12 cellular contexts compared by ENCODE assay signal in genomic region chr2:97661927-97662326, GRCh38. TPM values are rescaled to one million over a fixed set of nuclear protein-coding genes. Genes with fewer than 3 reads are reported as not detected.
A peak's percentile ranks its signal among the peaks of the same experiment; 100 is the strongest.
DNase-seq lines count a peak whose midpoint lies in the region; ATAC-seq and TF ChIP-seq lines count a peak whose summit lies in the region.
"Had no signal": no experiment of that assay in that cellular context is flagged by ENCODE, and none has a peak within 500 bp of the region (broad histone marks: within the 10 kb centered on the region; RNA-seq: fewer than 3 reads in every experiment).

No MANE protein-coding gene starts in this region.

- peak overlapping the region; percentile 91 for H2BK5ac ChIP-seq in IMR-90 (ENCODE audit: low read depth, low read length, poor library complexity, severe bottlenecking)

- peak overlapping the region; percentile 5 for H2AK9ac ChIP-seq in IMR-90 (replicated peaks; ENCODE audit: low read depth, low read length, poor library complexity)

- H3K27me3 ChIP-seq in IMR-90 (ENCODE audit: control insufficient read depth, insufficient read depth, low read length) = no peaks in the 10 kb centered on the region
- H3K27me3 ChIP-seq in neural cell (ENCODE audit: insufficient read depth, low read depth, low read length) = no peaks in the 10 kb centered on the region
- H3K27me3 ChIP-seq: body of pancreas had no signal

- CTCF ChIA-PET in IMR-90 (lab: Yijun Ruan, JAX) = interaction anchor here (0.6 to 1.5 kb wide), 4 partner anchors 10 to 740 kb away, joined by 3 to 4 read pairs (median 3); partner anchors contain the start of gene COX5B

- no peak overlapping the region for H4K5ac ChIP-seq in IMR-90 (ENCODE audit: low read depth, low read length)

- ATAC-seq in IMR-90 (ENCODE audit: low read depth) (no peak), HG02798 (IDR thresholded peaks at IDR 0.05; ENCODE audit: poor library complexity, unreplicated experiment) (no peak)
- no peak for ATAC-seq in central memory CD8-positive, alpha-beta T cell (replicated peaks; ENCODE audit: extremely low read depth, poor library complexity, severe bottlenecking)
- ATAC-seq: body of pancreas had no signal

- dilution Hi-C loops in IMR-90 (cut with HindIII; ENCODE audit: low sequenced_read_pairs, unreplicated experiment) = no loop called here

- H3F3A ChIP-seq in neural cell (ENCODE audit: insufficient read depth, low read length, poor library complexity, severe bottlenecking) = no peaks in the 10 kb centered on the region

- peaks cover 22% of the 10 kb centered on the region for H3K36me3 ChIP-seq in IMR-90 (ENCODE audit: control insufficient read depth, insufficient read depth, low read length)
- H3K36me3 ChIP-seq in neural cell (ENCODE audit: insufficient read depth, low read length) = no peaks in the 10 kb centered on the region

- in situ Hi-C loops in IMR-90 (cut with MboI; ENCODE audit: low sequenced_read_pairs) = loop anchor here (25.0 kb wide), 1 partner anchor 1600 kb away; no protein-coding TSS in a partner anchor

- peak overlapping the region; percentile 63 for H2AK5ac ChIP-seq in IMR-90 (ENCODE audit: low read depth, low read length)

- peak overlapping the region; percentile 41 for H3K4ac ChIP-seq in IMR-90 (ENCODE audit: low read depth, low read length)

- H3K4me3 ChIP-seq in IMR-90 (ENCODE audit: insufficient read depth, low read depth, low read length) (no peak overlapping the region), neural cell (ENCODE audit: low read length) (peak overlapping the region; percentile 95)

- TF ChIP-seq POLR2A in IMR-90 (IDR thresholded peaks at IDR 0.05; ENCODE audit: low read depth, low read length) = no peak

- H3K14ac ChIP-seq in IMR-90 (replicated peaks; ENCODE audit: low read depth, low read length) = peak overlapping the region; percentile 31

- H3K9ac ChIP-seq in IMR-90 (ENCODE audit: low read depth, low read length) = 0 out of 2 replicates have a peak overlapping the region, but pooled peaks have one; percentile 77
- no peak overlapping the region for H3K9ac ChIP-seq in neural cell (ENCODE audit: low read length)

- TF ChIP-seq CTCF in CD14-positive monocyte (IDR thresholded peaks at IDR 0.05) (no peak), IMR-90 (conservative IDR thresholded peaks at IDR 0.05; ENCODE audit: low read depth, low read length) (no peak), neural cell (IDR thresholded peaks at IDR 0.05; ENCODE audit: poor library complexity, severe bottlenecking) (no peak)

- WGBS in IMR-90 (ENCODE audit: extremely low coverage in 2 of 2, insufficient read length in 1 of 2), 2 experiments = 100% methylated on average over 1 of the region's 6 CpGs; no CpG with 5 or more reads in 1 of the 2 experiments

- peaks cover 0 to 4% (median 2%) of the 10 kb centered on the region in 3 donors for H3K27me3 Mint-ChIP-seq in CD14-positive monocyte (ENCODE audit: low read depth in 3 of 3)
- no peaks in the 10 kb centered on the region for H3K27me3 Mint-ChIP-seq in central memory CD8-positive, alpha-beta T cell

- intact Hi-C loops in CD14-positive monocyte (cut with micrococcal nuclease) = loop anchor here (2.0 to 10.0 kb wide), 3 partner anchors 15 to 1027 kb away; partner anchors contain the start of genes COX5B (in 1 of the 2) and KANSL3 (in 1 of the 2)
- intact Hi-C loops in IMR-90 (cut with micrococcal nuclease) = no loop called here

- H3K4me2 ChIP-seq in IMR-90 (ENCODE audit: low read depth, low read length) (peak overlapping the region; percentile 96), neural cell (ENCODE audit: low read length) (peak overlapping the region; percentile 86)

- no peak overlapping the region for H3K18ac ChIP-seq in IMR-90 (ENCODE audit: low read depth, low read length)

- H3K79me2 ChIP-seq in neural cell (replicated peaks; ENCODE audit: insufficient read depth, low read length) = peaks cover 20% of the 10 kb centered on the region

- BruUV-seq in IMR-90 (replicated peaks; lab: Mats Ljungman, UMichigan) = no TSS peak

- H3K27ac ChIP-seq in IMR-90 (ENCODE audit: insufficient read depth, low read length) (peak overlapping the region; percentile 15; the same call in 1 of the 2 replicates), neural cell (ENCODE audit: low read length) (no peak overlapping the region)
- H3K27ac ChIP-seq: SK-N-MC had no signal

- peak overlapping the region; percentile 0 to 78; a peak in 2 of 4 replicates for H4K8ac ChIP-seq in IMR-90 (ENCODE audit: low read depth in 2 of 2, low read length in 2 of 2)

- TF ChIP-seq RAD21 in IMR-90 (IDR thresholded peaks at IDR 0.05; ENCODE audit: low read length) (no peak), neural cell (conservative IDR thresholded peaks at IDR 0.05) (no peak)

- H3K9me1 ChIP-seq in IMR-90 (ENCODE audit: insufficient read depth, low read length) = peaks cover 9% of the 10 kb centered on the region

- no peak overlapping the region for H2BK20ac ChIP-seq in IMR-90 (ENCODE audit: low read depth, low read length)

- H3K9me3 Mint-ChIP-seq in CD14-positive monocyte = peaks cover 0 to 1% (median 0%) of the 10 kb centered on the region in 7 donors
- H3K9me3 Mint-ChIP-seq in central memory CD8-positive, alpha-beta T cell = no peaks in the 10 kb centered on the region

- POLR2A ChIA-PET in IMR-90 (lab: Charles Lee; ENCODE audit: unreplicated experiment) = interaction anchor here (2.8 kb wide), 1 partner anchor 16 kb away, joined by 15 read pairs; the partner anchor contains the start of gene COX5B

- peak overlapping the region; percentile 1; the same call in 1 of the 2 replicates for H4K91ac ChIP-seq in IMR-90 (ENCODE audit: insufficient read depth, low read depth, low read length)

- DNase-seq in CD14-positive monocyte (ENCODE audit: low spot score) = no peak
- no peak for DNase-seq in IMR-90
- no peak for DNase-seq in central memory CD8-positive, alpha-beta T cell (ENCODE audit: low spot score in 2 of 2)
- no peak for DNase-seq in GDM1 (lab: John Stamatoyannopoulos, UW)
- DNase-seq in anterior cingulate cortex (lab: John Stamatoyannopoulos, UW) = no peak
- no peak for DNase-seq in NCI-H1930 (lab: John Stamatoyannopoulos, UW)
- DNase-seq: body of pancreas, NCI-H1092 had no signal

- H3K79me1 ChIP-seq in IMR-90 (ENCODE audit: low read depth in 1 of 2, low read length in 2 of 2) = peaks cover 12 to 49% of the 10 kb centered on the region in 2 experiments; a peak in 3 of 4 replicates

- H4K20me1 ChIP-seq in IMR-90 (ENCODE audit: insufficient read depth, low read length) (0 out of 2 replicates have a peak, but pooled peaks cover 8% of the 10 kb centered on the region), neural cell (ENCODE audit: insufficient read depth) (no peaks in the 10 kb centered on the region)

- H2AFZ ChIP-seq in IMR-90 (replicated peaks; ENCODE audit: low read length, poor library complexity) (no peak overlapping the region), neural cell (ENCODE audit: low read depth, low read length) (no peak overlapping the region)

- H3K23ac ChIP-seq in IMR-90 (ENCODE audit: low read depth, low read length) = peak overlapping the region; percentile 79

- H3K27ac Mint-ChIP-seq in CD14-positive monocyte = peak overlapping the region in 5 of 7 donors; percentile 19 to 97 (median 62)
- peak overlapping the region; percentile 41 for H3K27ac Mint-ChIP-seq in central memory CD8-positive, alpha-beta T cell (ENCODE audit: low read depth)

- H3K4me1 ChIP-seq in IMR-90 (ENCODE audit: control insufficient read depth, insufficient read depth, low read length) = peaks cover 9% of the 10 kb centered on the region

- H3K4me1 Mint-ChIP-seq in CD14-positive monocyte = peaks cover 36% of the 10 kb centered on the region
- peaks cover 28% of the 10 kb centered on the region for H3K4me1 Mint-ChIP-seq in central memory CD8-positive, alpha-beta T cell

- H3K9me2 ChIP-seq in neural cell (ENCODE audit: insufficient read depth, low read length) = no peaks in the 10 kb centered on the region

- no peak for TF ChIP-seq EP300 in neural cell (conservative IDR thresholded peaks at IDR 0.05; ENCODE audit: poor library complexity, severe bottlenecking)

- H2BK15ac ChIP-seq in IMR-90 (ENCODE audit: low read depth, low read length) = peak overlapping the region; percentile 38; the same call in 1 of the 3 replicates

- H3K36me3 Mint-ChIP-seq in CD14-positive monocyte = peaks cover 31 to 37% of the 10 kb centered on the region in 2 donors
- peaks cover 13% of the 10 kb centered on the region for H3K36me3 Mint-ChIP-seq in central memory CD8-positive, alpha-beta T cell (ENCODE audit: insufficient read depth)

- H2BK120ac ChIP-seq in IMR-90 (ENCODE audit: low read depth, low read length) = no peak overlapping the region; the same call in 1 of the 2 replicates

- no peaks in the 10 kb centered on the region for H3K9me3 ChIP-seq in IMR-90 (ENCODE audit: control insufficient read depth, insufficient read depth, low read length)
- H3K9me3 ChIP-seq in neural cell (ENCODE audit: low read length) = no peaks in the 10 kb centered on the region
- H3K9me3 ChIP-seq: body of pancreas had no signal

- peak overlapping the region in 1 of 2 donors; percentile 87 for H3K4me3 Mint-ChIP-seq in CD14-positive monocyte
- peak overlapping the region; percentile 87 for H3K4me3 Mint-ChIP-seq in central memory CD8-positive, alpha-beta T cell

- H3K56ac ChIP-seq in IMR-90 (ENCODE audit: extremely low read depth, insufficient read depth, low read length) = no peak overlapping the region

RNA-seq across cellular contexts. Expression of gene ACTR1B, which starts 1.9 kb away (rescaled TPM):
- 1 to 10 TPM; 8.9 to 9.9 TPM for polyA plus RNA-seq in CD14-positive monocyte
- total RNA-seq in IMR-90 (2012; rRNA removed) = 34.2 and 40.5 TPM in 2 replicates
- 62.4 and 68.8 TPM in 2 replicates for polyA plus RNA-seq in IMR-90 (2012; rRNA removed)
- 32.4 and 65.5 TPM in 2 replicates for polyA plus RNA-seq in IMR-90 (2012; cell fraction: cytosol; rRNA removed)
- 129 and 234 TPM in 2 replicates for polyA plus RNA-seq in IMR-90 (2012; cell fraction: nucleus; rRNA removed; ENCODE audit: low replicate concordance)
- 138 and 168 TPM in 2 replicates for polyA plus RNA-seq in neural cell
- 55.0 and 61.4 TPM in 2 replicates for polyA minus RNA-seq in neural cell

RNA-seq across cellular contexts. Expression of gene C2orf92, which starts 7.6 kb away (rescaled TPM):
- polyA plus RNA-seq in CD14-positive monocyte (not detected), IMR-90 (2012; rRNA removed) (2.0 and 2.5 TPM in 2 replicates), neural cell (10.7 and 13.3 TPM in 2 replicates)
- total RNA-seq in IMR-90 (2012; rRNA removed) = 0.90 and 2.2 TPM in 2 replicates
- polyA plus RNA-seq in IMR-90 (2012; cell fraction: cytosol; rRNA removed) = 0.11 TPM in 1 of 2 replicates, not detected in the other
- polyA plus RNA-seq in IMR-90 (2012; cell fraction: nucleus; rRNA removed; ENCODE audit: low replicate concordance) = 7.3 and 40.0 TPM in 2 replicates
- polyA minus RNA-seq in neural cell = 5.1 and 10.2 TPM in 2 replicates

RNA-seq across cellular contexts. Expression of gene COX5B, which starts 16.1 kb away (rescaled TPM):
- polyA plus RNA-seq in CD14-positive monocyte = 100 to 1,000 TPM; 546 to 598 TPM
- 140 and 148 TPM in 2 replicates for total RNA-seq in IMR-90 (2012; rRNA removed)
- polyA plus RNA-seq in IMR-90 (2012; rRNA removed) = 272 and 341 TPM in 2 replicates
- polyA plus RNA-seq in IMR-90 (2012; cell fraction: cytosol; rRNA removed) = 446 and 518 TPM in 2 replicates
- polyA plus RNA-seq in IMR-90 (2012; cell fraction: nucleus; rRNA removed; ENCODE audit: low replicate concordance) = 106 and 110 TPM in 2 replicates
- polyA plus RNA-seq in neural cell = 616 and 636 TPM in 2 replicates
- 132 and 134 TPM in 2 replicates for polyA minus RNA-seq in neural cell

RNA-seq across cellular contexts. Expression of gene ZAP70, which starts 51.4 kb away (rescaled TPM):
- polyA plus RNA-seq in CD14-positive monocyte = under 1 TPM; 0.30 to 0.38 TPM
- total RNA-seq in IMR-90 (2012; rRNA removed) = under 0.01 TPM in 1 of 2 replicates, not detected in the other
- polyA plus RNA-seq in IMR-90 (2012; rRNA removed) = 0.09 TPM in 2 replicates
- polyA plus RNA-seq in IMR-90 (2012; cell fraction: cytosol; rRNA removed) = 0.05 TPM in 1 of 2 replicates, not detected in the other
- polyA plus RNA-seq in IMR-90 (2012; cell fraction: nucleus; rRNA removed; ENCODE audit: low replicate concordance) = 0.76 and 1.7 TPM in 2 replicates
- polyA plus RNA-seq in neural cell = 0.59 TPM in 1 of 2 replicates, not detected in the other
- not detected in 2 replicates for polyA minus RNA-seq in neural cell
- total RNA-seq: lung microvascular endothelial cell had no signal
